Comparison of ENCODE assay signal across 15 cellular contexts in the genomic region with DNA sequence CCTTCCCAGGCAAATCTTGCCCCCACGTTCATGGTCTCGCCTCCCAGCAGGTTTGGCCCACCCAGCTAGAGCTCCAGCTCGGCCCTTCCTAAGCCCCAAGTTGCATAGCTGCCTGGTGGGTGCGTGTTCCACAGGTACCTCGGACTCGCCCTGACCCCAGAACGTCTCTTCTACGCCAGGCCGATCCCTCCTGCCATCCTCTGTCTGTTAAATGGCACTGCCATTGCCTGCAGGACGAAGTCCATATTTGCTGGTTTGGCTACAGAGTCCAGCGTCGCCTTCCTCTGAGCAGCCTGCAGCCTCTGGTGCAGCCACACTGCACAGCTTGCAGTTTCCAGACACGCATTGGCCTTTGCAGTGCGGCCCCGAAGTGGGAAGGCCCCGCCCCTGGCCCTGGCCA.
DNase-seq lines count a peak whose midpoint lies in the region; ATAC-seq and TF ChIP-seq lines count a peak whose summit lies in the region.
"Had no signal": no experiment of that assay in that cellular context is flagged by ENCODE, and none has a peak within 500 bp of the region (broad histone marks: within the 10 kb centered on the region; RNA-seq: fewer than 3 reads in every experiment).

No MANE protein-coding gene starts in this region.

- no peak for TF ChIP-seq CTCF in WTC11 (IDR thresholded peaks at IDR 0.05)

- ATAC-seq in activated T-cell treated with anti-CD3 and anti-CD28 coated beads, Interleukin-2, amount 50 U/mL, for 72 hours (replicated peaks in 1 of 2) = no peak
- no peak; the same call in 1 of the 2 replicates for ATAC-seq in WTC11
- ATAC-seq in stimulated activated memory B cell treated with anti-CD40 and anti-IgM and Interleukin-4, amounts not matched to agents 10 μg/mL and 1 μg/mL and 100 μg/mL, for 72 hours = no peak

- peaks cover 0 to 3% of the 10 kb centered on the region in 2 donors for H3K36me3 Mint-ChIP-seq in activated T-cell treated with anti-CD3 and anti-CD28 coated beads, Interleukin-2, amount 50 U/mL, for 72 hours (ENCODE audit: insufficient read depth in 2 of 2)
- H3K36me3 Mint-ChIP-seq in WTC11 = peaks cover 7% of the 10 kb centered on the region
- peaks cover 19% of the 10 kb centered on the region for H3K36me3 Mint-ChIP-seq in stimulated activated memory B cell treated with anti-CD40 and anti-IgM and Interleukin-4, amounts not matched to agents 10 μg/mL and 1 μg/mL and 100 μg/mL, for 72 hours

- CTCF ChIA-PET in WTC11 (lab: Charles Lee) = interaction anchor here (0.6 to 0.7 kb wide), 4 partner anchors 10 to 60 kb away, joined by 3 read pairs; no protein-coding TSS in a partner anchor

- no peaks in the 10 kb centered on the region for H3K27me3 ChIP-seq in iPS-15b (ENCODE audit: control insufficient read depth, insufficient read depth, low read length)
- H3K27me3 ChIP-seq: stomach had no signal

- peaks cover 0 to 3% of the 10 kb centered on the region in 2 donors for H3K9me3 Mint-ChIP-seq in activated T-cell treated with anti-CD3 and anti-CD28 coated beads, Interleukin-2, amount 50 U/mL, for 72 hours
- peaks cover 7% of the 10 kb centered on the region for H3K9me3 Mint-ChIP-seq in WTC11
- H3K9me3 Mint-ChIP-seq in stimulated activated memory B cell treated with anti-CD40 and anti-IgM and Interleukin-4, amounts not matched to agents 10 μg/mL and 1 μg/mL and 100 μg/mL, for 72 hours = peaks cover 3% of the 10 kb centered on the region

- H3K9me3 ChIP-seq in iPS-15b (ENCODE audit: control insufficient read depth, insufficient read depth, low read length) = no peaks in the 10 kb centered on the region
- H3K9me3 ChIP-seq: lower lobe of right lung, stomach had no signal

- no peak overlapping the region for H3K9ac ChIP-seq in iPS-15b (ENCODE audit: low read depth, low read length)
- H3K9ac ChIP-seq: GM23248 had no signal

- H3K4me1 ChIP-seq in iPS-15b (ENCODE audit: control insufficient read depth, insufficient read depth, low read length) = peaks cover 8% of the 10 kb centered on the region

- peak overlapping the region; percentile 47 to 77 for H3K4me3 Mint-ChIP-seq in activated T-cell treated with anti-CD3 and anti-CD28 coated beads, Interleukin-2, amount 50 U/mL, for 72 hours
- H3K4me3 Mint-ChIP-seq in WTC11 = peak overlapping the region; percentile 72
- H3K4me3 Mint-ChIP-seq in stimulated activated memory B cell treated with anti-CD40 and anti-IgM and Interleukin-4, amounts not matched to agents 10 μg/mL and 1 μg/mL and 100 μg/mL, for 72 hours = peak overlapping the region; percentile 50

- no peak overlapping the region for H3K27ac Mint-ChIP-seq in activated T-cell treated with anti-CD3 and anti-CD28 coated beads, Interleukin-2, amount 50 U/mL, for 72 hours
- peak overlapping the region; percentile 60; the same call in 1 of the 2 replicates for H3K27ac Mint-ChIP-seq in WTC11
- peak overlapping the region; percentile 64 for H3K27ac Mint-ChIP-seq in stimulated activated memory B cell treated with anti-CD40 and anti-IgM and Interleukin-4, amounts not matched to agents 10 μg/mL and 1 μg/mL and 100 μg/mL, for 72 hours

- no peaks in the 10 kb centered on the region for H3K27me3 Mint-ChIP-seq in activated T-cell treated with anti-CD3 and anti-CD28 coated beads, Interleukin-2, amount 50 U/mL, for 72 hours (ENCODE audit: low read depth)
- H3K27me3 Mint-ChIP-seq in WTC11 (ENCODE audit: low read depth) = peaks cover 2% of the 10 kb centered on the region; the same call in 1 of the 2 replicates
- H3K27me3 Mint-ChIP-seq in stimulated activated memory B cell treated with anti-CD40 and anti-IgM and Interleukin-4, amounts not matched to agents 10 μg/mL and 1 μg/mL and 100 μg/mL, for 72 hours = no peaks in the 10 kb centered on the region

- peaks cover 3% of the 10 kb centered on the region for H3K36me3 ChIP-seq in iPS-15b (ENCODE audit: control insufficient read depth, insufficient read depth, low read length)

- no peak for DNase-seq in activated T-cell treated with anti-CD3 and anti-CD28 coated beads, Interleukin-2, amount 50 U/mL, for 72 hours
- no peak for DNase-seq in activated T-cell treated with anti-CD3 and anti-CD28 coated beads, Interleukin-2, amount 50 U/mL, for 48 hours
- DNase-seq in WTC11 (ENCODE audit: low spot score) (no peak), NCI-H1694 treated with DMSO at 0.1 percent for 48 hours (lab: John Stamatoyannopoulos, UW) (no peak), NCI-H2081 (lab: John Stamatoyannopoulos, UW) (no peak)
- no peak for DNase-seq in stimulated activated CD8-positive, alpha-beta memory T cell treated with anti-CD3 and anti-CD28 coated beads, Interleukin-4, amount 100 ng/mL, for 48 hours
- DNase-seq: GM23248, lower lobe of right lung, NCI-H1105, NCI-H345, occipital lobe, SIG-M5, stomach had no signal

- peak overlapping the region; percentile 53 for H3K4me3 ChIP-seq in iPS-15b (ENCODE audit: low read depth, low read length)
- H3K4me3 ChIP-seq: GM23248 had no signal

- POLR2A ChIA-PET in WTC11 (lab: Charles Lee) = no interaction called here

- H3K4me1 Mint-ChIP-seq in activated T-cell treated with anti-CD3 and anti-CD28 coated beads, Interleukin-2, amount 50 U/mL, for 72 hours (ENCODE audit: low read depth) = peaks cover 20% of the 10 kb centered on the region
- H3K4me1 Mint-ChIP-seq in WTC11 = peaks cover 53% of the 10 kb centered on the region
- peaks cover 23% of the 10 kb centered on the region for H3K4me1 Mint-ChIP-seq in stimulated activated memory B cell treated with anti-CD40 and anti-IgM and Interleukin-4, amounts not matched to agents 10 μg/mL and 1 μg/mL and 100 μg/mL, for 72 hours

TF ChIP-seq in WTC11, 78 proteins besides CTCF, POLR2A, EP300 and RAD21:
- TF ChIP-seq, protein P1, sequence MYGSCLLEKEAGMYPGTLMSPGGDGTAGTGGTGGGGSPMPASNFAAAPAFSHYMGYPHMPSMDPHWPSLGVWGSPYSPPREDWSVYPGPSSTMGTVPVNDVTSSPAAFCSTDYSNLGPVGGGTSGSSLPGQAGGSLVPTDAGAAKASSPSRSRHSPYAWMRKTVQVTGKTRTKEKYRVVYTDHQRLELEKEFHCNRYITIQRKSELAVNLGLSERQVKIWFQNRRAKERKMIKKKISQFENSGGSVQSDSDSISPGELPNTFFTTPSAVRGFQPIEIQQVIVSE (CRISPR knock-in tag; IDR thresholded peaks at IDR 0.05; ENCODE audit: borderline replicate concordance) = no peak
- no peak for TF ChIP-seq FOXK1 (CRISPR knock-in tag; IDR thresholded peaks at IDR 0.05)
- TF ChIP-seq, protein P2, sequence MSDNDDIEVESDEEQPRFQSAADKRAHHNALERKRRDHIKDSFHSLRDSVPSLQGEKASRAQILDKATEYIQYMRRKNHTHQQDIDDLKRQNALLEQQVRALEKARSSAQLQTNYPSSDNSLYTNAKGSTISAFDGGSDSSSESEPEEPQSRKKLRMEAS (CRISPR knock-in tag; IDR thresholded peaks at IDR 0.05) = no peak
- TF ChIP-seq ZNF671 (CRISPR knock-in tag; IDR thresholded peaks at IDR 0.05) = no peak
- TF ChIP-seq, protein P3, sequence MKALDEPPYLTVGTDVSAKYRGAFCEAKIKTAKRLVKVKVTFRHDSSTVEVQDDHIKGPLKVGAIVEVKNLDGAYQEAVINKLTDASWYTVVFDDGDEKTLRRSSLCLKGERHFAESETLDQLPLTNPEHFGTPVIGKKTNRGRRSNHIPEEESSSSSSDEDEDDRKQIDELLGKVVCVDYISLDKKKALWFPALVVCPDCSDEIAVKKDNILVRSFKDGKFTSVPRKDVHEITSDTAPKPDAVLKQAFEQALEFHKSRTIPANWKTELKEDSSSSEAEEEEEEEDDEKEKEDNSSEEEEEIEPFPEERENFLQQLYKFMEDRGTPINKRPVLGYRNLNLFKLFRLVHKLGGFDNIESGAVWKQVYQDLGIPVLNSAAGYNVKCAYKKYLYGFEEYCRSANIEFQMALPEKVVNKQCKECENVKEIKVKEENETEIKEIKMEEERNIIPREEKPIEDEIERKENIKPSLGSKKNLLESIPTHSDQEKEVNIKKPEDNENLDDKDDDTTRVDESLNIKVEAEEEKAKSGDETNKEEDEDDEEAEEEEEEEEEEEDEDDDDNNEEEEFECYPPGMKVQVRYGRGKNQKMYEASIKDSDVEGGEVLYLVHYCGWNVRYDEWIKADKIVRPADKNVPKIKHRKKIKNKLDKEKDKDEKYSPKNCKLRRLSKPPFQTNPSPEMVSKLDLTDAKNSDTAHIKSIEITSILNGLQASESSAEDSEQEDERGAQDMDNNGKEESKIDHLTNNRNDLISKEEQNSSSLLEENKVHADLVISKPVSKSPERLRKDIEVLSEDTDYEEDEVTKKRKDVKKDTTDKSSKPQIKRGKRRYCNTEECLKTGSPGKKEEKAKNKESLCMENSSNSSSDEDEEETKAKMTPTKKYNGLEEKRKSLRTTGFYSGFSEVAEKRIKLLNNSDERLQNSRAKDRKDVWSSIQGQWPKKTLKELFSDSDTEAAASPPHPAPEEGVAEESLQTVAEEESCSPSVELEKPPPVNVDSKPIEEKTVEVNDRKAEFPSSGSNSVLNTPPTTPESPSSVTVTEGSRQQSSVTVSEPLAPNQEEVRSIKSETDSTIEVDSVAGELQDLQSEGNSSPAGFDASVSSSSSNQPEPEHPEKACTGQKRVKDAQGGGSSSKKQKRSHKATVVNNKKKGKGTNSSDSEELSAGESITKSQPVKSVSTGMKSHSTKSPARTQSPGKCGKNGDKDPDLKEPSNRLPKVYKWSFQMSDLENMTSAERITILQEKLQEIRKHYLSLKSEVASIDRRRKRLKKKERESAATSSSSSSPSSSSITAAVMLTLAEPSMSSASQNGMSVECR (CRISPR knock-in tag; IDR thresholded peaks at IDR 0.05; ENCODE audit: borderline replicate concordance) = no peak
- no peak for TF ChIP-seq RORB (CRISPR knock-in tag; IDR thresholded peaks at IDR 0.05)
- TF ChIP-seq KAT7 (CRISPR knock-in tag; IDR thresholded peaks at IDR 0.05; ENCODE audit: borderline replicate concordance) = no peak
- TF ChIP-seq ATF1 (CRISPR knock-in tag; IDR thresholded peaks at IDR 0.05) = peak; percentile 41; the same call in 1 of the 2 replicates
